ENCODE assay signal across 1 cellular context in the genomic region with DNA sequence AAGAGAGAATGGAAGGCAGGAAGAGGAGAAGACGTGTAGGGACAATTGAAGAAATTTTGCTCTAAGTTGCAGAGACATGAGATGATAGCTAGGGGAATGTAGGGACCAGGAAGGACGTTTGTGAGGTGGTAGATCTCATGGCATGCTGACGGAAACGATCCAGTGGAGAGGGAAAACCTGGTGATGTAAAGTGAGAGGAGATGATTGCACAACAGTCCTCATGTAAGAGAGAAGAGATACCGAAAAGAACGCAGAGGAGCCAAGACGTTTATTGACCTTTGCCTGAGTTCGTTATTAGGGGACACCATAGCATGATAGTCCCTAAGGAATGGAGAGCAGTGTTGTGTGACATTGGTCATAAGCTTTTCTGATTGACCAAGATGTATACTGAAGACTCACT.
TF ChIP-seq lines count a peak whose summit lies in the region.

No MANE protein-coding gene starts in this region.

TF ChIP-seq in K562, 482 proteins besides CTCF, POLR2A, EP300 and RAD21:
- TF ChIP-seq, protein P1, sequence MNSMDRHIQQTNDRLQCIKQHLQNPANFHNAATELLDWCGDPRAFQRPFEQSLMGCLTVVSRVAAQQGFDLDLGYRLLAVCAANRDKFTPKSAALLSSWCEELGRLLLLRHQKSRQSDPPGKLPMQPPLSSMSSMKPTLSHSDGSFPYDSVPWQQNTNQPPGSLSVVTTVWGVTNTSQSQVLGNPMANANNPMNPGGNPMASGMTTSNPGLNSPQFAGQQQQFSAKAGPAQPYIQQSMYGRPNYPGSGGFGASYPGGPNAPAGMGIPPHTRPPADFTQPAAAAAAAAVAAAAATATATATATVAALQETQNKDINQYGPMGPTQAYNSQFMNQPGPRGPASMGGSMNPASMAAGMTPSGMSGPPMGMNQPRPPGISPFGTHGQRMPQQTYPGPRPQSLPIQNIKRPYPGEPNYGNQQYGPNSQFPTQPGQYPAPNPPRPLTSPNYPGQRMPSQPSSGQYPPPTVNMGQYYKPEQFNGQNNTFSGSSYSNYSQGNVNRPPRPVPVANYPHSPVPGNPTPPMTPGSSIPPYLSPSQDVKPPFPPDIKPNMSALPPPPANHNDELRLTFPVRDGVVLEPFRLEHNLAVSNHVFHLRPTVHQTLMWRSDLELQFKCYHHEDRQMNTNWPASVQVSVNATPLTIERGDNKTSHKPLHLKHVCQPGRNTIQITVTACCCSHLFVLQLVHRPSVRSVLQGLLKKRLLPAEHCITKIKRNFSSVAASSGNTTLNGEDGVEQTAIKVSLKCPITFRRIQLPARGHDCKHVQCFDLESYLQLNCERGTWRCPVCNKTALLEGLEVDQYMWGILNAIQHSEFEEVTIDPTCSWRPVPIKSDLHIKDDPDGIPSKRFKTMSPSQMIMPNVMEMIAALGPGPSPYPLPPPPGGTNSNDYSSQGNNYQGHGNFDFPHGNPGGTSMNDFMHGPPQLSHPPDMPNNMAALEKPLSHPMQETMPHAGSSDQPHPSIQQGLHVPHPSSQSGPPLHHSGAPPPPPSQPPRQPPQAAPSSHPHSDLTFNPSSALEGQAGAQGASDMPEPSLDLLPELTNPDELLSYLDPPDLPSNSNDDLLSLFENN (IDR thresholded peaks at IDR 0.05; ENCODE audit: low read depth in 2 of 2, low read length in 2 of 2) = no peak
- TF ChIP-seq E2F3 (CRISPR knock-in tag; IDR thresholded peaks at IDR 0.05) = no peak
- TF ChIP-seq BDP1 (IDR thresholded peaks at IDR 0.05; ENCODE audit: insufficient read depth, insufficient read length) = no peak
- no peak for TF ChIP-seq TEAD4 (IDR thresholded peaks at IDR 0.05; ENCODE audit: low read length)
- no peak for TF ChIP-seq TEAD4 (CRISPR knock-in tag; IDR thresholded peaks at IDR 0.05; ENCODE audit: borderline replicate concordance)
- TF ChIP-seq ZNF232 (CRISPR knock-in tag; IDR thresholded peaks at IDR 0.05) = no peak
- no peak for TF ChIP-seq TAF7 (tag; IDR thresholded peaks at IDR 0.05)
- TF ChIP-seq, protein P2, sequence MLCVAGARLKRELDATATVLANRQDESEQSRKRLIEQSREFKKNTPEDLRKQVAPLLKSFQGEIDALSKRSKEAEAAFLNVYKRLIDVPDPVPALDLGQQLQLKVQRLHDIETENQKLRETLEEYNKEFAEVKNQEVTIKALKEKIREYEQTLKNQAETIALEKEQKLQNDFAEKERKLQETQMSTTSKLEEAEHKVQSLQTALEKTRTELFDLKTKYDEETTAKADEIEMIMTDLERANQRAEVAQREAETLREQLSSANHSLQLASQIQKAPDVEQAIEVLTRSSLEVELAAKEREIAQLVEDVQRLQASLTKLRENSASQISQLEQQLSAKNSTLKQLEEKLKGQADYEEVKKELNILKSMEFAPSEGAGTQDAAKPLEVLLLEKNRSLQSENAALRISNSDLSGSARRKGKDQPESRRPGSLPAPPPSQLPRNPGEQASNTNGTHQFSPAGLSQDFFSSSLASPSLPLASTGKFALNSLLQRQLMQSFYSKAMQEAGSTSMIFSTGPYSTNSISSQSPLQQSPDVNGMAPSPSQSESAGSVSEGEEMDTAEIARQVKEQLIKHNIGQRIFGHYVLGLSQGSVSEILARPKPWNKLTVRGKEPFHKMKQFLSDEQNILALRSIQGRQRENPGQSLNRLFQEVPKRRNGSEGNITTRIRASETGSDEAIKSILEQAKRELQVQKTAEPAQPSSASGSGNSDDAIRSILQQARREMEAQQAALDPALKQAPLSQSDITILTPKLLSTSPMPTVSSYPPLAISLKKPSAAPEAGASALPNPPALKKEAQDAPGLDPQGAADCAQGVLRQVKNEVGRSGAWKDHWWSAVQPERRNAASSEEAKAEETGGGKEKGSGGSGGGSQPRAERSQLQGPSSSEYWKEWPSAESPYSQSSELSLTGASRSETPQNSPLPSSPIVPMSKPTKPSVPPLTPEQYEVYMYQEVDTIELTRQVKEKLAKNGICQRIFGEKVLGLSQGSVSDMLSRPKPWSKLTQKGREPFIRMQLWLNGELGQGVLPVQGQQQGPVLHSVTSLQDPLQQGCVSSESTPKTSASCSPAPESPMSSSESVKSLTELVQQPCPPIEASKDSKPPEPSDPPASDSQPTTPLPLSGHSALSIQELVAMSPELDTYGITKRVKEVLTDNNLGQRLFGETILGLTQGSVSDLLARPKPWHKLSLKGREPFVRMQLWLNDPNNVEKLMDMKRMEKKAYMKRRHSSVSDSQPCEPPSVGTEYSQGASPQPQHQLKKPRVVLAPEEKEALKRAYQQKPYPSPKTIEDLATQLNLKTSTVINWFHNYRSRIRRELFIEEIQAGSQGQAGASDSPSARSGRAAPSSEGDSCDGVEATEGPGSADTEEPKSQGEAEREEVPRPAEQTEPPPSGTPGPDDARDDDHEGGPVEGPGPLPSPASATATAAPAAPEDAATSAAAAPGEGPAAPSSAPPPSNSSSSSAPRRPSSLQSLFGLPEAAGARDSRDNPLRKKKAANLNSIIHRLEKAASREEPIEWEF (CRISPR knock-in tag; IDR thresholded peaks at IDR 0.05) = no peak
- no peak for TF ChIP-seq SIX5 (IDR thresholded peaks at IDR 0.05; ENCODE audit: borderline replicate concordance in 1 of 2, insufficient read depth in 1 of 2, low read depth in 1 of 2, low read length in 2 of 2)
- peak; percentile 45; the same call in 1 of the 2 replicates for TF ChIP-seq CEBPG (CRISPR knock-in tag; IDR thresholded peaks at IDR 0.05)
- peak; percentile 51 to 71 for TF ChIP-seq CEBPG (tag; conservative IDR thresholded peaks at IDR 0.05 in 1 of 2, IDR thresholded peaks at IDR 0.05 in 1 of 2)
- TF ChIP-seq CEBPB (tag; IDR thresholded peaks at IDR 0.05) = peak; percentile 80
- TF ChIP-seq, protein P3, sequence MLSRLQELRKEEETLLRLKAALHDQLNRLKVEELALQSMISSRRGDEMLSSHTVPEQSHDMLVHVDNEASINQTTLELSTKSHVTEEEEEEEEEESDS (CRISPR knock-in tag; IDR thresholded peaks at IDR 0.05) = no peak
- TF ChIP-seq NFRKB (IDR thresholded peaks at IDR 0.05; ENCODE audit: low read depth) = no peak
- no peak for TF ChIP-seq ZNF778 (CRISPR knock-in tag; IDR thresholded peaks at IDR 0.05)
- TF ChIP-seq ZNF274 (IDR thresholded peaks at IDR 0.05; ENCODE audit: borderline replicate concordance, low read depth, low read length) = no peak
- no peak for TF ChIP-seq FOXM1 (IDR thresholded peaks at IDR 0.05; ENCODE audit: low read depth)
- no peak for TF ChIP-seq FOXM1 (CRISPR knock-in tag; IDR thresholded peaks at IDR 0.05; ENCODE audit: low read depth)
- no peak for TF ChIP-seq ZNF586 (CRISPR knock-in tag; conservative IDR thresholded peaks at IDR 0.05)
- TF ChIP-seq, protein P4, sequence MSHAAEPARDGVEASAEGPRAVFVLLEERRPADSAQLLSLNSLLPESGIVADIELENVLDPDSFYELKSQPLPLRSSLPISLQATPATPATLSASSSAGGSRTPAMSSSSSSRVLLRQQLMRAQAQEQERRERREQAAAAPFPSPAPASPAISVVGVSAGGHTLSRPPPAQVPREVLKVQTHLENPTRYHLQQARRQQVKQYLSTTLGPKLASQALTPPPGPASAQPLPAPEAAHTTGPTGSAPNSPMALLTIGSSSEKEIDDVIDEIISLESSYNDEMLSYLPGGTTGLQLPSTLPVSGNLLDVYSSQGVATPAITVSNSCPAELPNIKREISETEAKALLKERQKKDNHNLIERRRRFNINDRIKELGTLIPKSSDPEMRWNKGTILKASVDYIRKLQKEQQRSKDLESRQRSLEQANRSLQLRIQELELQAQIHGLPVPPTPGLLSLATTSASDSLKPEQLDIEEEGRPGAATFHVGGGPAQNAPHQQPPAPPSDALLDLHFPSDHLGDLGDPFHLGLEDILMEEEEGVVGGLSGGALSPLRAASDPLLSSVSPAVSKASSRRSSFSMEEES (CRISPR knock-in tag; IDR thresholded peaks at IDR 0.05) = no peak
- no peak for TF ChIP-seq POLR2B (IDR thresholded peaks at IDR 0.05; ENCODE audit: low read depth, partially characterized antibody)
- no peak for TF ChIP-seq ZNF217 (CRISPR knock-in tag; IDR thresholded peaks at IDR 0.05)
- TF ChIP-seq ZNF431 (CRISPR knock-in tag; IDR thresholded peaks at IDR 0.05) = no peak
- TF ChIP-seq ZC3H4 (CRISPR knock-in tag; IDR thresholded peaks at IDR 0.05; ENCODE audit: borderline replicate concordance) = no peak
- TF ChIP-seq, protein P5, sequence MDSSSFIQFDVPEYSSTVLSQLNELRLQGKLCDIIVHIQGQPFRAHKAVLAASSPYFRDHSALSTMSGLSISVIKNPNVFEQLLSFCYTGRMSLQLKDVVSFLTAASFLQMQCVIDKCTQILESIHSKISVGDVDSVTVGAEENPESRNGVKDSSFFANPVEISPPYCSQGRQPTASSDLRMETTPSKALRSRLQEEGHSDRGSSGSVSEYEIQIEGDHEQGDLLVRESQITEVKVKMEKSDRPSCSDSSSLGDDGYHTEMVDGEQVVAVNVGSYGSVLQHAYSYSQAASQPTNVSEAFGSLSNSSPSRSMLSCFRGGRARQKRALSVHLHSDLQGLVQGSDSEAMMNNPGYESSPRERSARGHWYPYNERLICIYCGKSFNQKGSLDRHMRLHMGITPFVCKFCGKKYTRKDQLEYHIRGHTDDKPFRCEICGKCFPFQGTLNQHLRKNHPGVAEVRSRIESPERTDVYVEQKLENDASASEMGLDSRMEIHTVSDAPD (CRISPR knock-in tag; IDR thresholded peaks at IDR 0.05) = no peak
- TF ChIP-seq, protein P6, sequence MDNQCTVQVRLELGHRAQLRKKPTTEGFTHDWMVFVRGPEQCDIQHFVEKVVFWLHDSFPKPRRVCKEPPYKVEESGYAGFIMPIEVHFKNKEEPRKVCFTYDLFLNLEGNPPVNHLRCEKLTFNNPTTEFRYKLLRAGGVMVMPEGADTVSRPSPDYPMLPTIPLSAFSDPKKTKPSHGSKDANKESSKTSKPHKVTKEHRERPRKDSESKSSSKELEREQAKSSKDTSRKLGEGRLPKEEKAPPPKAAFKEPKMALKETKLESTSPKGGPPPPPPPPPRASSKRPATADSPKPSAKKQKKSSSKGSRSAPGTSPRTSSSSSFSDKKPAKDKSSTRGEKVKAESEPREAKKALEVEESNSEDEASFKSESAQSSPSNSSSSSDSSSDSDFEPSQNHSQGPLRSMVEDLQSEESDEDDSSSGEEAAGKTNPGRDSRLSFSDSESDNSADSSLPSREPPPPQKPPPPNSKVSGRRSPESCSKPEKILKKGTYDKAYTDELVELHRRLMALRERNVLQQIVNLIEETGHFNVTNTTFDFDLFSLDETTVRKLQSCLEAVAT (IDR thresholded peaks at IDR 0.05) = no peak
- peak; percentile 45; the same call in 1 of the 2 replicates for TF ChIP-seq SUPT5H (IDR thresholded peaks at IDR 0.05)
